In the genomic region with DNA sequence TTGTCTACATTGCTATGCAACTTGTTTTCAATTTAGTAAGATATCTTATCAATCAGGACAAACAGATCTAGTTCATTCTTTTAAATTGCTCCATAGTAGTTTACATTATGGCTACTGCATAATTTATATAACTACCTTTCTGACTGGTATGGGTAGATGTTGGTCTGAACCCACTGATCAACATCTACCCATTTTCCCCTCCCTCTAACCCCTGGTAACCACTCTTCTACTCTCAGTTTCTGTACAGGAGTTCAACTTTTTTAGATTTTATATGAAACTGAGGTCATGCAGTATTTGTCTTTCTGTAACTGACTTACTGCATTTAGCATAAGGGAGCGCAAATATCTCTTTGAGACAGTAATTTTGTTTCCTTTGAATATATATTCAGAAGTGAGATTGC, we compare ENCODE assay signal across 19 cellular contexts.
"Had no signal": no experiment of that assay in that cellular context is flagged by ENCODE, and none has a peak within 500 bp of the region (broad histone marks: within the 10 kb centered on the region; RNA-seq: fewer than 3 reads in every experiment).

No MANE protein-coding gene starts in this region.

- H3K27ac Mint-ChIP-seq: dendritic cell treated with granulocyte-macrophage colony-stimulating factor and Interleukin-4, amounts not matched to agents 40 ng/mL and 50 ng/mL, for 4 days; natural killer cell treated with Interleukin-12 subunit alpha and Interleukin-12 subunit beta and Interleukin-15 and Interleukin-18, amount 100 ng/mL, for 72 hours had no signal

- H3K4me1 ChIP-seq: transverse colon, vagina had no signal

- H3K9me3 ChIP-seq: transverse colon, vagina had no signal

- H3K27me3 ChIP-seq: brain microvascular endothelial cell, transverse colon, vagina had no signal

- H3K27me3 Mint-ChIP-seq: dendritic cell treated with granulocyte-macrophage colony-stimulating factor and Interleukin-4, amounts not matched to agents 40 ng/mL and 50 ng/mL, for 4 days; natural killer cell treated with Interleukin-12 subunit alpha and Interleukin-12 subunit beta and Interleukin-15 and Interleukin-18, amount 100 ng/mL, for 72 hours had no signal

- H3K4me3 ChIP-seq: transverse colon, vagina had no signal

- ATAC-seq: natural killer cell treated with Interleukin-12 subunit alpha and Interleukin-12 subunit beta and Interleukin-15 and Interleukin-18, amount 100 ng/mL, for 72 hours had no signal

- H3K27ac ChIP-seq: brain microvascular endothelial cell, epithelial cell of prostate, transverse colon, vagina had no signal

- DNase-seq: activated CD4-positive, CD25-positive, alpha-beta regulatory T cell treated with anti-CD3 and anti-CD28 coated beads, Interleukin-2, amount 50 U/mL, for 72 hours; activated effector memory CD4-positive, alpha-beta T cell treated with Interleukin-2 at 50 U/mL for 16 hours; anterior cingulate cortex; brain microvascular endothelial cell; cerebellar nuclear complex; effector memory CD4-positive, alpha-beta T cell; foreskin melanocyte; kidney glomerular epithelial cell; mesendoderm; stimulated activated CD4-positive, alpha-beta T cell treated with anti-CD3 and anti-CD28 coated beads, Interleukin-12 subunit alpha, Interleukin-12 subunit beta, amount 100 ng/mL, for 4 hours; stimulated activated CD4-positive, alpha-beta T cell treated with anti-CD3 and anti-CD28 coated beads, Interleukin-2, amount 100 ng/mL, for 24 hours; stimulated activated naive CD4-positive, alpha-beta T cell; SW 1271; transverse colon had no signal

- H3K9me3 Mint-ChIP-seq: activated naive CD4-positive, alpha-beta T cell treated with anti-CD3 and anti-CD28 coated beads, Interleukin-2, amount 50 U/mL, for 72 hours; dendritic cell treated with granulocyte-macrophage colony-stimulating factor and Interleukin-4, amounts not matched to agents 40 ng/mL and 50 ng/mL, for 4 days; natural killer cell treated with Interleukin-12 subunit alpha and Interleukin-12 subunit beta and Interleukin-15 and Interleukin-18, amount 100 ng/mL, for 72 hours had no signal

- H3K36me3 ChIP-seq: brain microvascular endothelial cell had no signal

- H3K4me3 Mint-ChIP-seq: dendritic cell treated with granulocyte-macrophage colony-stimulating factor and Interleukin-4, amounts not matched to agents 40 ng/mL and 50 ng/mL, for 4 days; natural killer cell treated with Interleukin-12 subunit alpha and Interleukin-12 subunit beta and Interleukin-15 and Interleukin-18, amount 100 ng/mL, for 72 hours had no signal
